8 cellular contexts compared by ENCODE assay signal in the genomic region with DNA sequence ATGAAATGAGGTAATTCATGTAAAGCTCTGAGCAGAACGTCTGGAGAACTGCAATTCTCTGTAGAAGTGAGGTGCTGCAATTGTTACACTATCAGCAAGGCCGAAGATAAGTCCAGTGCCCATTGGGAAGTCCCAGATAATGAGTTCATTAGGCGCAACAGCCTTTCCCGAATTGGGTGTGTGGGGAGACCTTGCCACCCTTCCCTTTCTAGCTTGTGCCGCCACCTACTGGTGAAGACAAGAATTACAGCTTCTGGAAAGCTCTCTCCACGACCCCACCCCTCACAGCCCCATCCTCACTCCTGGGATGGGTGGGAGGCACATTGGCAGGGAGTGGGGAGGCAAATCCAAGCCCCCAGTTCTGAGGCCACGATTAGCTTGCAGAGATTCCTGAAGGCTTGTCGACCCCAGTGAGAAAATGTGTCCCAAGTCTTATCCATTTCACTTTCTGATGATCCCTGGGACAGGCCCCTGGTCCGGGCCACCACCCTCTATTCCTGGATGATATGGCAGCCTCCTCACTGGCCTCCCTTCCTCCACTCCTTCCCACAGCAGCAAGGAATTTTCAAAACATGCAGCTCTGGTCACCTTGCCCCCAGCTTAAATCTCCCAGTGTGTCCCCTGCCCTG. TPM values are rescaled to one million over a fixed set of nuclear protein-coding genes. Genes with fewer than 3 reads are reported as not detected.
DNase-seq lines count a peak whose midpoint lies in the region; ATAC-seq and TF ChIP-seq lines count a peak whose summit lies in the region.

No MANE protein-coding gene starts in this region.

- TF ChIP-seq CTCF in Panc1 (IDR thresholded peaks at IDR 0.05) (peak; percentile 91), omental fat pad (IDR thresholded peaks at IDR 0.05) (peak in 1 of 3 donors; percentile 42), thyroid gland (IDR thresholded peaks at IDR 0.05) (peak; percentile 89 to 98 (median 93))

- ATAC-seq in HG03108 (IDR thresholded peaks at IDR 0.05; ENCODE audit: unreplicated experiment) (peak; percentile 52), Panc1 (peak; percentile 66), omental fat pad (ENCODE audit: low FRiP score) (peak; percentile 60), HG03039 (IDR thresholded peaks at IDR 0.05; ENCODE audit: unreplicated experiment) (no peak)
- peak; percentile 59 for ATAC-seq in activated T-helper 17 cell treated with anti-CD3 and anti-CD28 coated beads, Interleukin-2, amount 50 U/mL, for 72 hours (replicated peaks)

- H3K27me3 ChIP-seq in Panc1 (ENCODE audit: control insufficient read depth, insufficient read depth, low read length) (no peaks in the 10 kb centered on the region), thyroid gland (no peaks in the 10 kb centered on the region)

- peak; percentile 34 for DNase-seq in Caki2 (ENCODE audit: low read depth)
- peak; percentile 39 for DNase-seq in Panc1 (ENCODE audit: low read depth, low spot score)
- DNase-seq in foreskin melanocyte: peak; percentile 25
- DNase-seq in omental fat pad (ENCODE audit: low spot score): peak; percentile 74
- peak; percentile 58 to 63 for DNase-seq in thyroid gland

- no peak overlapping the region for H3K27ac Mint-ChIP-seq in activated T-helper 17 cell treated with anti-CD3 and anti-CD28 coated beads, Interleukin-2, amount 50 U/mL, for 72 hours

- POLR2A ChIA-PET in Panc1 (lab: Charles Lee): no interaction called here

- in situ Hi-C loops in Caki2 (cut with HindIII; ENCODE audit: low pct_unique_long_range_greater_than_20kb, low sequenced_read_pairs): no loop called here
- in situ Hi-C loops in Panc1 (cut with HindIII; ENCODE audit: low pct_unique_long_range_greater_than_20kb, low sequenced_read_pairs): no loop called here

- H3K36me3 ChIP-seq in Panc1 (ENCODE audit: control insufficient read depth, insufficient read depth, low read length): no peaks in the 10 kb centered on the region
- no peaks in the 10 kb centered on the region for H3K36me3 ChIP-seq in thyroid gland

- H3K27ac ChIP-seq in Panc1 (ENCODE audit: low read length): no peak overlapping the region
- H3K27ac ChIP-seq in thyroid gland: no peak overlapping the region

- H3K36me3 Mint-ChIP-seq in activated T-helper 17 cell treated with anti-CD3 and anti-CD28 coated beads, Interleukin-2, amount 50 U/mL, for 72 hours (ENCODE audit: low read depth): no peaks in the 10 kb centered on the region

- WGBS in thyroid gland, 2 donors: 15 to 20% methylated on average over 9 of the region's 9 CpGs

- intact Hi-C loops in Panc1 (cut with micrococcal nuclease; ENCODE audit: unreplicated experiment): no loop called here
- intact Hi-C loops in thyroid gland (cut with DNase I): loop anchor here (2.0 kb wide), 1 partner anchor 63 kb away; no protein-coding TSS in a partner anchor

- H3K9me3 ChIP-seq in Panc1 (ENCODE audit: control insufficient read depth, insufficient read depth, low read depth, low read length) (no peaks in the 10 kb centered on the region), thyroid gland (no peaks in the 10 kb centered on the region)

- CTCF ChIA-PET in Panc1 (lab: Charles Lee): interaction anchor here (0.6 to 1.6 kb wide), 7 partner anchors 13 to 102 kb away, joined by 3 to 19 read pairs (median 8); no protein-coding TSS in a partner anchor

- H3K4me3 Mint-ChIP-seq in activated T-helper 17 cell treated with anti-CD3 and anti-CD28 coated beads, Interleukin-2, amount 50 U/mL, for 72 hours: no peak overlapping the region

- no peak overlapping the region for H3K4me3 ChIP-seq in Panc1 (ENCODE audit: low read depth in 2 of 2, low read length in 2 of 2)
- H3K4me3 ChIP-seq in thyroid gland (replicated peaks in 1 of 3): no peak overlapping the region

- BruUV-seq in Panc1 (replicated peaks; lab: Mats Ljungman, UMichigan): no TSS peak

- H3K27me3 Mint-ChIP-seq in activated T-helper 17 cell treated with anti-CD3 and anti-CD28 coated beads, Interleukin-2, amount 50 U/mL, for 72 hours: peaks cover 4% of the 10 kb centered on the region

- no peak for TF ChIP-seq POLR2A in thyroid gland (IDR thresholded peaks at IDR 0.05)

- H3K9me3 Mint-ChIP-seq in activated T-helper 17 cell treated with anti-CD3 and anti-CD28 coated beads, Interleukin-2, amount 50 U/mL, for 72 hours: no peaks in the 10 kb centered on the region

- H3K4me1 Mint-ChIP-seq in activated T-helper 17 cell treated with anti-CD3 and anti-CD28 coated beads, Interleukin-2, amount 50 U/mL, for 72 hours: peaks cover 5% of the 10 kb centered on the region

- H3K4me1 ChIP-seq in Panc1 (ENCODE audit: control insufficient read depth, insufficient read depth, low read length): peaks cover 12% of the 10 kb centered on the region
- peaks cover 36 to 38% of the 10 kb centered on the region in 2 donors for H3K4me1 ChIP-seq in thyroid gland

RNA-seq across cellular contexts. Expression of a gene that starts 36.4 kb away (rescaled TPM):
- total RNA-seq in Caki2 (2014; rRNA removed; shearing (Covaris generic); ENCODE audit: low replicate concordance): not detected in 2 replicates
- total RNA-seq in Panc1 (2021; ENCODE audit: unreplicated experiment): not detected
- not detected for polyA plus RNA-seq in Panc1 (2012; ENCODE audit: insufficient read length)
- not detected for total RNA-seq in activated T-helper 17 cell treated with anti-CD3 and anti-CD28 coated beads, Interleukin-2, amount 50 U/mL, for 72 hours
- total RNA-seq in omental fat pad: 1 to 10 TPM in 1 of 4 donors, not detected in 3; 2.2 TPM
- total RNA-seq in thyroid gland: under 1 TPM in 1 of 4 donors, not detected in 3; 0.67 TPM

RNA-seq across cellular contexts. Expression of a gene that starts 53.0 kb away (rescaled TPM):
- not detected in 2 replicates for total RNA-seq in Caki2 (2014; rRNA removed; shearing (Covaris generic); ENCODE audit: low replicate concordance)
- 0.08 TPM for total RNA-seq in Panc1 (2021; ENCODE audit: unreplicated experiment)
- polyA plus RNA-seq in Panc1 (2012; ENCODE audit: insufficient read length): 0.25 TPM
- total RNA-seq in activated T-helper 17 cell treated with anti-CD3 and anti-CD28 coated beads, Interleukin-2, amount 50 U/mL, for 72 hours: not detected
- total RNA-seq in omental fat pad: 100 to 1,000 TPM in 1 of 4 donors, 10 to 100 TPM in 3; 26.4 to 165 (median 59.4) TPM
- total RNA-seq in thyroid gland: 100 to 1,000 TPM in 1 of 4 donors, 10 to 100 TPM in 3; 62.3 to 137 (median 83.3) TPM

Comparison
In these comparisons a context has a peak if more than half of its experiments do, and no peak if none do; other contexts are left out.
1. RNA of a gene that starts 53.0 kb away (total RNA-seq): 26.4 to 165 TPM in omental fat pad and 62.3 to 137 TPM in thyroid gland; 0.08 TPM in Panc1 (single experiment), not detected in Caki2 and not detected in activated T-helper 17 cell treated with anti-CD3 and anti-CD28 coated beads, Interleukin-2, amount 50 U/mL, for 72 hours; every median in the first group is over 10 times any median in the second.
2. Peak in every context shown above with its lines, with median percentiles within 50 percentile points of each other: DNase-seq.